Comparison of ENCODE assay signal across 35 cellular contexts in genomic region chr12:40435251-40435650, GRCh38.
"Had no signal": no experiment of that assay in that cellular context is flagged by ENCODE, and none has a peak within 500 bp of the region (broad histone marks: within the 10 kb centered on the region; RNA-seq: fewer than 3 reads in every experiment).

No MANE protein-coding gene starts in this region.

- DNase-seq: MG63, MM.1S, MV-4-11, NCI-H1048, NCI-H1092, NCI-H1092 treated with DMSO at 0.1 percent for 48 hours, NCI-H1105, NCI-H1105 treated with DMSO at 0.1 percent for 48 hours, NCI-H1417, NCI-H1417 treated with DMSO at 0.1 percent for 48 hours, NCI-H1436, NCI-H1436 treated with DMSO at 0.1 percent for 48 hours, NCI-H146, NCI-H1694, NCI-H1694 treated with DMSO at 0.1 percent for 48 hours, NCI-H187, NCI-H187 treated with DMSO at 0.1 percent for 48 hours, NCI-H1930, NCI-H2029, NCI-H2029 treated with DMSO at 0.1 percent for 48 hours, NCI-H2081, NCI-H2081 treated with DMSO at 0.1 percent for 48 hours, NCI-H2107, NCI-H2171, NCI-H2171 treated with DMSO at 0.1 percent for 48 hours, NCI-H2227 treated with DMSO at 0.1 percent for 48 hours, NCI-H226, NCI-H345, NCI-H446, NCI-H446 treated with DMSO at 0.1 percent for 48 hours, NCI-H510A, NCI-H510A treated with DMSO at 0.1 percent for 48 hours, NCI-H524, NCI-H524 treated with DMSO at 0.1 percent for 48 hours, NCI-H526 had no signal

- H3K9me3 ChIP-seq: MG63 had no signal

- H3K27me3 ChIP-seq: MG63 had no signal

- H3K36me3 ChIP-seq: MG63 had no signal

- H3K4me3 ChIP-seq: MG63 had no signal
